In the genomic region with DNA sequence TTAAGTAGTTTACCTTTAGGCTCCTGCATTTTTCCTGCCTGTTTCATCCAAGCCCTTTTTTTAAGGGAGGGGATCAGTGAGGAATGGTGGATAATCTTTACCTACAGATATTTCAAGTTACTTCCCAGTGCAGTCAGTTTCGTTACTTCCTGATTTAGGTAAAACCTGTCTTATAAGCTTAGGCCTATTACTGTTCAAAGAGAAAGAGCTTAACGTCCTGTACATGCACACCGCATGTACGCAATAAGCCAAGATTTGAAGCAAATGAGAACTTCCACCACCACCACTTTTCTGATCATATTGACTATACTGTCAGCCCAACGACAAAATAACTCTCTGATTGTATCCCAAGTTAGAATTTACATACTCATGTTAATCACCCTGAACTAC, we compare ENCODE assay signal across 15 cellular contexts. TPM values are rescaled to one million over a fixed set of nuclear protein-coding genes. Genes with fewer than 3 reads are reported as not detected.
A peak's percentile ranks its signal among the peaks of the same experiment; 100 is the strongest.
DNase-seq lines count a peak whose midpoint lies in the region; ATAC-seq and TF ChIP-seq lines count a peak whose summit lies in the region.
"Had no signal": no experiment of that assay in that cellular context is flagged by ENCODE, and none has a peak within 500 bp of the region (broad histone marks: within the 10 kb centered on the region; RNA-seq: fewer than 3 reads in every experiment).

No MANE protein-coding gene starts in this region.

- H3K9me3 Mint-ChIP-seq in progenitor cell of endocrine pancreas (ENCODE audit: low read depth) = no peaks in the 10 kb centered on the region
- H3K9me3 Mint-ChIP-seq: activated naive CD8-positive, alpha-beta T cell treated with anti-CD3 and anti-CD28 coated beads, Interleukin-2, amount 50 U/mL, for 24 hours had no signal

- TF ChIP-seq POLR2A in heart left ventricle (IDR thresholded peaks at IDR 0.05) = no peak

- intact Hi-C loops in heart left ventricle (cut with DNase I) = loop anchor here in 7 of 10 donors (5.0 to 10.0 kb wide), 7 partner anchors 36 to 276 kb away; no protein-coding TSS in a partner anchor
- intact Hi-C loops in left cardiac atrium (cut with DNase I) = loop anchor here in 1 of 2 donors (10.0 kb wide), 2 partner anchors 54 to 94 kb away; no protein-coding TSS in a partner anchor
- intact Hi-C loops in mucosa of descending colon (cut with DNase I, micrococcal nuclease) = no loop called here
- intact Hi-C loops in upper lobe of right lung (cut with DNase I) = no loop called here

- ATAC-seq in heart left ventricle = no peak
- no peak for ATAC-seq in left cardiac atrium
- ATAC-seq in mucosa of descending colon = peak; percentile 34
- ATAC-seq in upper lobe of right lung = no peak

- WGBS in heart left ventricle, 4 donors = 11 to 35% (median 21%) methylated on average over 5 of the region's 5 CpGs

- H3K9ac ChIP-seq in endocrine pancreas (ENCODE audit: control insufficient read depth, insufficient read depth, low read length) = no peak overlapping the region

- peaks cover 0 to 27% (median 0%) of the 10 kb centered on the region in 9 donors for H3K27me3 ChIP-seq in heart left ventricle
- peaks cover 6% of the 10 kb centered on the region for H3K27me3 ChIP-seq in endocrine pancreas (ENCODE audit: control insufficient read depth, insufficient read depth, low read length)
- no peaks in the 10 kb centered on the region for H3K27me3 ChIP-seq in upper lobe of right lung
- H3K27me3 ChIP-seq: SJSA1 had no signal

- TF ChIP-seq CTCF in heart left ventricle (IDR thresholded peaks at IDR 0.05) = no peak
- TF ChIP-seq CTCF in mucosa of descending colon (IDR thresholded peaks at IDR 0.05) = no peak
- no peak for TF ChIP-seq CTCF in upper lobe of right lung (IDR thresholded peaks at IDR 0.05)
- no peak for TF ChIP-seq CTCF in progenitor cell of endocrine pancreas (IDR thresholded peaks at IDR 0.05; ENCODE audit: unreplicated experiment)

- H3K4me1 ChIP-seq in heart left ventricle (peaks cover 0 to 64% (median 49%) of the 10 kb centered on the region in 12 donors), endocrine pancreas (ENCODE audit: control insufficient read depth, insufficient read depth, low read length) (no peaks in the 10 kb centered on the region), mucosa of descending colon (ENCODE audit: low read depth) (no peaks in the 10 kb centered on the region), upper lobe of right lung (peaks cover 11% of the 10 kb centered on the region)
- H3K4me1 ChIP-seq: SJSA1 had no signal

- H3K27ac Mint-ChIP-seq in progenitor cell of endocrine pancreas = no peak overlapping the region
- H3K27ac Mint-ChIP-seq: activated naive CD8-positive, alpha-beta T cell treated with anti-CD3 and anti-CD28 coated beads, Interleukin-2, amount 50 U/mL, for 24 hours; naive B cell had no signal

- H3K36me3 ChIP-seq in heart left ventricle = peaks cover 0 to 33% (median 4%) of the 10 kb centered on the region in 9 donors
- no peaks in the 10 kb centered on the region for H3K36me3 ChIP-seq in endocrine pancreas (ENCODE audit: control insufficient read depth, insufficient read depth, low read length)
- no peaks in the 10 kb centered on the region for H3K36me3 ChIP-seq in mucosa of descending colon (ENCODE audit: low read depth)
- peaks cover 10% of the 10 kb centered on the region for H3K36me3 ChIP-seq in upper lobe of right lung
- H3K36me3 ChIP-seq: SJSA1, WERI-Rb-1 had no signal

- H3K4me3 ChIP-seq in heart left ventricle (peak overlapping the region in 10 of 12 donors; percentile 4 to 90 (median 80)), endocrine pancreas (ENCODE audit: control insufficient read depth, insufficient read depth, low read length) (peak overlapping the region; percentile 10), mucosa of descending colon (no peak overlapping the region), upper lobe of right lung (peak overlapping the region; percentile 73)
- H3K4me3 ChIP-seq: SJSA1 had no signal

- no peaks in the 10 kb centered on the region for H3K9me3 ChIP-seq in heart left ventricle
- H3K9me3 ChIP-seq in endocrine pancreas (ENCODE audit: control insufficient read depth, low read length) = no peaks in the 10 kb centered on the region
- H3K9me3 ChIP-seq in mucosa of descending colon = no peaks in the 10 kb centered on the region
- H3K9me3 ChIP-seq in upper lobe of right lung = no peaks in the 10 kb centered on the region
- H3K9me3 ChIP-seq: SJSA1 had no signal

- peaks cover 3% of the 10 kb centered on the region for H3K36me3 Mint-ChIP-seq in progenitor cell of endocrine pancreas (ENCODE audit: insufficient read depth)

- no peak overlapping the region for H3K4me3 Mint-ChIP-seq in progenitor cell of endocrine pancreas (ENCODE audit: low read depth)
- H3K4me3 Mint-ChIP-seq: activated naive CD8-positive, alpha-beta T cell treated with anti-CD3 and anti-CD28 coated beads, Interleukin-2, amount 50 U/mL, for 24 hours; naive B cell had no signal

- H3K4me1 Mint-ChIP-seq in progenitor cell of endocrine pancreas (ENCODE audit: low read depth) = peaks cover 22% of the 10 kb centered on the region

- H3K27ac ChIP-seq in heart left ventricle (peak overlapping the region in 11 of 12 donors; percentile 51 to 100 (median 68)), upper lobe of right lung (peak overlapping the region; percentile 45)
- H3K27ac ChIP-seq: SJSA1, WERI-Rb-1 had no signal

- DNase-seq in heart left ventricle (no peak), left cardiac atrium (no peak), mucosa of descending colon (no peak), upper lobe of right lung (no peak), amniotic stem cell (lab: John Stamatoyannopoulos, UW) (no peak), progenitor cell of endocrine pancreas (ENCODE audit: low spot score, unreplicated experiment) (no peak), HuH-7 (ENCODE audit: low spot score) (no peak)
- DNase-seq: activated naive CD8-positive, alpha-beta T cell treated with anti-CD3 and anti-CD28 coated beads, Interleukin-2, amount 50 U/mL, for 24 hours; DMS53; naive B cell; NCI-H1436; NCI-H526; WERI-Rb-1 had no signal

- peaks cover 29% of the 10 kb centered on the region for H3K27me3 Mint-ChIP-seq in progenitor cell of endocrine pancreas

RNA-seq across cellular contexts. Expression of a gene that starts 5.2 kb away (rescaled TPM):
- total RNA-seq in heart left ventricle (100 to 1,000 TPM in 5 of 9 donors, 10 to 100 TPM in 4; 80.9 to 148 (median 116) TPM), left cardiac atrium (100 to 1,000 TPM; 110 to 118 TPM), mucosa of descending colon (10 to 100 TPM; 59.7 to 85.5 (median 62.6) TPM), upper lobe of right lung (99.4 TPM), progenitor cell of endocrine pancreas (15.3 and 15.5 TPM in 2 replicates)
- 10 to 100 TPM; 24.5 to 36.3 TPM for polyA plus RNA-seq in heart left ventricle

Comparison
In these comparisons a context has a peak if more than half of its experiments do, and no peak if none do; other contexts are left out.
1. intact Hi-C loops: an anchor here in heart left ventricle (5.0 to 10.0 kb wide); none called in mucosa of descending colon and upper lobe of right lung.